14 cellular contexts compared by ENCODE assay signal in genomic region chr1:195591917-195592672, GRCh38.
DNase-seq lines count a peak whose midpoint lies in the region; ATAC-seq and TF ChIP-seq lines count a peak whose summit lies in the region.
"Had no signal": no experiment of that assay in that cellular context is flagged by ENCODE, and none has a peak within 500 bp of the region (broad histone marks: within the 10 kb centered on the region; RNA-seq: fewer than 3 reads in every experiment).

No MANE protein-coding gene starts in this region.

- H3K27me3 Mint-ChIP-seq in osteocyte (ENCODE audit: unreplicated experiment), result no peaks in the 10 kb centered on the region
- no peaks in the 10 kb centered on the region for H3K27me3 Mint-ChIP-seq in activated T-helper 1 cell treated with anti-CD3 and anti-CD28 coated beads, Interleukin-12 subunit alpha, Interleukin-12 subunit beta, Interleukin-2, Interleukin-4 antibody, amounts not matched to agents 30 ng/mL and 10 ng/mL and 1 ng/mL, durations not matched to agents 14 hours and 24 hours and 36 hours (ENCODE audit: insufficient read depth)
- H3K27me3 Mint-ChIP-seq: central memory CD8-positive, alpha-beta T cell had no signal

- no peaks in the 10 kb centered on the region for H3K4me1 ChIP-seq in aorta (ENCODE audit: control insufficient read depth in 1 of 2, insufficient read depth in 2 of 2, low read length in 2 of 2)
- H3K4me1 ChIP-seq: heart right ventricle, upper lobe of left lung had no signal

- peak overlapping the region; percentile 50 for H3K27ac Mint-ChIP-seq in osteocyte (ENCODE audit: unreplicated experiment)
- H3K27ac Mint-ChIP-seq in activated T-helper 1 cell treated with anti-CD3 and anti-CD28 coated beads, Interleukin-12 subunit alpha, Interleukin-12 subunit beta, Interleukin-2, Interleukin-4 antibody, amounts not matched to agents 30 ng/mL and 10 ng/mL and 1 ng/mL, durations not matched to agents 14 hours and 24 hours and 36 hours, result no peak overlapping the region
- H3K27ac Mint-ChIP-seq: activated T-helper 2 cell treated with anti-CD3 and anti-CD28 coated beads, Interferon-gamma antibody, Interleukin-2, Interleukin-4, amounts not matched to agents 10 μg/mL and 5 μg/mL and 100 μg/mL, durations not matched to agents 14 hours and 24 hours and 36 hours had no signal

- H3K36me3 Mint-ChIP-seq in osteocyte (ENCODE audit: unreplicated experiment), result peaks cover 1% of the 10 kb centered on the region
- H3K36me3 Mint-ChIP-seq in activated T-helper 1 cell treated with anti-CD3 and anti-CD28 coated beads, Interleukin-12 subunit alpha, Interleukin-12 subunit beta, Interleukin-2, Interleukin-4 antibody, amounts not matched to agents 30 ng/mL and 10 ng/mL and 1 ng/mL, durations not matched to agents 14 hours and 24 hours and 36 hours (ENCODE audit: low read depth), result no peaks in the 10 kb centered on the region

- intact Hi-C loops in activated T-helper 1 cell treated with anti-CD3 and anti-CD28 coated beads, Interleukin-12 subunit alpha, Interleukin-12 subunit beta, Interleukin-2, Interleukin-4 antibody, amounts not matched to agents 30 ng/mL and 10 ng/mL and 1 ng/mL, durations not matched to agents 14 hours and 24 hours and 36 hours (cut with micrococcal nuclease), result no loop called here
- intact Hi-C loops in aorta (cut with DNase I), result no loop called here

- H3K4me3 ChIP-seq in aorta (ENCODE audit: low read length in 2 of 2), result no peak overlapping the region
- H3K4me3 ChIP-seq: heart right ventricle, upper lobe of left lung had no signal

- H3K27ac ChIP-seq in aorta (ENCODE audit: low read depth in 1 of 2, low read length in 2 of 2), result no peak overlapping the region
- H3K27ac ChIP-seq: heart right ventricle, upper lobe of left lung had no signal

- H3K27me3 ChIP-seq in aorta (ENCODE audit: control insufficient read depth in 1 of 2, insufficient read depth in 2 of 2, low read length in 1 of 2), result no peaks in the 10 kb centered on the region
- H3K27me3 ChIP-seq: heart right ventricle, upper lobe of left lung had no signal

- no peak for TF ChIP-seq CTCF in osteocyte (IDR thresholded peaks at IDR 0.05)

- 53 to 62% methylated on average over 3 of the region's 3 CpGs for WGBS in aorta, 2 donors

- H3K36me3 ChIP-seq in aorta (ENCODE audit: control insufficient read depth in 1 of 2, insufficient read depth in 2 of 2, low read length in 1 of 2), result no peaks in the 10 kb centered on the region
- H3K36me3 ChIP-seq: heart right ventricle, upper lobe of left lung had no signal

- no peak for ATAC-seq in GM21786 (IDR thresholded peaks at IDR 0.05; ENCODE audit: unreplicated experiment)
- no peak for ATAC-seq in aorta (ENCODE audit: low FRiP score)
- ATAC-seq: heart right ventricle had no signal

- DNase-seq in GM04503 (ENCODE audit: low read depth) (peak; percentile 71), NCI-H226 (peak; percentile 24), dedifferentiated amniotic fluid mesenchymal stem cell (ENCODE audit: extremely low spot score) (peak; percentile 65), osteocyte (ENCODE audit: extremely low spot score, unreplicated experiment) (no peak), T-helper 2 cell (no peak), aorta (no peak)
- DNase-seq in activated T-helper 1 cell treated with anti-CD3 and anti-CD28 coated beads, Interleukin-12 subunit alpha, Interleukin-12 subunit beta, Interleukin-2, Interleukin-4 antibody, amounts not matched to agents 30 ng/mL and 10 ng/mL and 1 ng/mL, durations not matched to agents 14 hours and 24 hours and 36 hours (ENCODE audit: low spot score), result no peak
- DNase-seq: DMS79, heart right ventricle, NCI-H1694 treated with DMSO at 0.1 percent for 48 hours, upper lobe of left lung had no signal

- no peaks in the 10 kb centered on the region for H3K9me3 ChIP-seq in aorta (ENCODE audit: control insufficient read depth, low read length)
- H3K9me3 ChIP-seq: upper lobe of left lung had no signal

- H3K9me3 Mint-ChIP-seq in osteocyte (ENCODE audit: unreplicated experiment), result peaks cover 21% of the 10 kb centered on the region
- no peaks in the 10 kb centered on the region for H3K9me3 Mint-ChIP-seq in activated T-helper 1 cell treated with anti-CD3 and anti-CD28 coated beads, Interleukin-12 subunit alpha, Interleukin-12 subunit beta, Interleukin-2, Interleukin-4 antibody, amounts not matched to agents 30 ng/mL and 10 ng/mL and 1 ng/mL, durations not matched to agents 14 hours and 24 hours and 36 hours
- H3K9me3 Mint-ChIP-seq: activated T-helper 2 cell treated with anti-CD3 and anti-CD28 coated beads, Interferon-gamma antibody, Interleukin-2, Interleukin-4, amounts not matched to agents 10 μg/mL and 5 μg/mL and 100 μg/mL, durations not matched to agents 14 hours and 24 hours and 36 hours had no signal

- peaks cover 24% of the 10 kb centered on the region for H3K4me1 Mint-ChIP-seq in osteocyte (ENCODE audit: unreplicated experiment)
- H3K4me1 Mint-ChIP-seq in activated T-helper 1 cell treated with anti-CD3 and anti-CD28 coated beads, Interleukin-12 subunit alpha, Interleukin-12 subunit beta, Interleukin-2, Interleukin-4 antibody, amounts not matched to agents 30 ng/mL and 10 ng/mL and 1 ng/mL, durations not matched to agents 14 hours and 24 hours and 36 hours (ENCODE audit: low read depth), result no peaks in the 10 kb centered on the region
- H3K4me1 Mint-ChIP-seq: central memory CD8-positive, alpha-beta T cell had no signal

- no peak overlapping the region for H3K4me3 Mint-ChIP-seq in osteocyte (ENCODE audit: unreplicated experiment)
- H3K4me3 Mint-ChIP-seq in activated T-helper 1 cell treated with anti-CD3 and anti-CD28 coated beads, Interleukin-12 subunit alpha, Interleukin-12 subunit beta, Interleukin-2, Interleukin-4 antibody, amounts not matched to agents 30 ng/mL and 10 ng/mL and 1 ng/mL, durations not matched to agents 14 hours and 24 hours and 36 hours, result no peak overlapping the region
- H3K4me3 Mint-ChIP-seq: central memory CD8-positive, alpha-beta T cell had no signal

Comparison
In these comparisons a context has a peak if more than half of its experiments do, and no peak if none do; other contexts are left out.
1. DNase-seq: peak in GM04503 (single experiment), NCI-H226 (single experiment) and dedifferentiated amniotic fluid mesenchymal stem cell (single experiment); none in osteocyte (single experiment), T-helper 2 cell (0 of 5), activated T-helper 1 cell treated with anti-CD3 and anti-CD28 coated beads, Interleukin-12 subunit alpha, Interleukin-12 subunit beta, Interleukin-2, Interleukin-4 antibody, amounts not matched to agents 30 ng/mL and 10 ng/mL and 1 ng/mL, durations not matched to agents 14 hours and 24 hours and 36 hours (single experiment) and aorta (0 of 2).